1 cellular context compared by ENCODE assay signal in the genomic region with DNA sequence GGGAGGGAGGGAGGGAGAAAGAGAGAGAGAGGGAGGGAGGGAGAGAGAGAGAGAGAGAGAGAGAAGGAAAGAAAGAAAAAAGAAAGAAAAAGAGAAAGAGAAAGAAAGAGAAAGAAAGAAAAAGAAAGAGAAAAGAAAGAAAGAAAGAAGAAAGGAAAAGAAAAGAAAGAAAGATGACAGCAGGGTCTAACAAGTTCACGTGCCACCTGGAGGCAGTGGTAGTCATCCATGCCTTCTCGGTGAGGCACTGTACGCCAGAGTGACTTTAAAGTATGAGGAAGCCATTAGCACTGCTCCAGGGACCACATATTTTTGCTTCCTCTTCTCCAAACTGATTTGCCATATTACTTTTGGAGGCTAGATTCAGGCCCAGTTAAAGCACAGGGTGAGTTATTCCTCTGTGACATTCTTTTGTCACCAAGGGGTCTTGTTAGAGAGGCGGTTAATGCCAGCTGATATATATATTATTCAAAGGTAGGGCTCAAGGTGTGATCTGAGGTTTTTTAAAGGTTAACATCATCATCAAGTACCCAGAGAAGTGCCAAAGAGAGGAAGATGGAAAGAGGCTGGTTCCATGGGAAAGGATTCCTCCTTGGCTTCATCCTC.
TF ChIP-seq lines count a peak whose summit lies in the region.

A gene with protein sequence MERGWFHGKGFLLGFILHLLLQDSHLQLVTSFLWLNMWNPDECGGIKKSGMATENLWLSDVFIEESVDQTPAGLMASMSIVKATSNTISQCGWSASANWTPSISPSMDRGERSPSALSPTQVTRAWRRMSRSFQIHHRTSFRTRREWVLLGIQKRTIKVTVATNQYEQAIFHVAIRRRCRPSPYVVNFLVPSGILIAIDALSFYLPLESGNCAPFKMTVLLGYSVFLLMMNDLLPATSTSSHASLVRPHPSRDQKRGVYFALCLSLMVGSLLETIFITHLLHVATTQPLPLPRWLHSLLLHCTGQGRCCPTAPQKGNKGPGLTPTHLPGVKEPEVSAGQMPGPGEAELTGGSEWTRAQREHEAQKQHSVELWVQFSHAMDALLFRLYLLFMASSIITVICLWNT (plus strand): TSS at position 556 of the 606 bp plus-strand sequence. CDS start 0 bp downstream, at position 556.

TF ChIP-seq in HEK293, 187 proteins besides CTCF, POLR2A, EP300 and RAD21:
- no peak for TF ChIP-seq HOXC10 (CRISPR knock-in tag; IDR thresholded peaks at IDR 0.05)
- peak; percentile 63; the same call in 1 of the 2 replicates for TF ChIP-seq PRDM1 (tag by site-specific recombination; IDR thresholded peaks at IDR 0.05)
- peak; percentile 53; the same call in 1 of the 2 replicates for TF ChIP-seq ZNF366 (tag by site-specific recombination; conservative IDR thresholded peaks at IDR 0.05)
TF ChIP-seq in HEK293: peak in this region for 2.
